23 cellular contexts compared by ENCODE assay signal in the genomic region with DNA sequence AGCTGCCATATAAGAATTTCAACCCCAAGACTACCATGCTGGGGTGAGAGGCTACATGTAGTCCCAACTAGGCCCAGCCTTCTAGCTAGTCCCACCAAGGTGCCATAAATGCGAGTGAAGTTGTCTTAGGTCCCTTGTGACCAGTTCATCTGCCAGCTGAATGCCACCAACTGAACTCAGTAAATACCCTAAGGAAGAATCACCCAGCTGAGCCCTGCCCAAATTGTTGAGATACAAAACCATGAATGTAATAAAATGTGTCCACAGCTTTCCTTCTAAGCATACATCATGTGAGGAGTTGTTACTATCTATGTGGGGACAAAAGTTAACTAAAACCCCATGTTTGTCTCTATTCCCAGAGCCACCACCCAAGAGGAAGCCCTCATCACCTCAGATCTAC.
"Had no signal": no experiment of that assay in that cellular context is flagged by ENCODE, and none has a peak within 500 bp of the region (broad histone marks: within the 10 kb centered on the region; RNA-seq: fewer than 3 reads in every experiment).

No MANE protein-coding gene starts in this region.

- H3K36me3 ChIP-seq: cardiac muscle cell, pancreas had no signal

- ATAC-seq: activated CD4-positive, alpha-beta T cell treated with anti-CD3 and anti-CD28 coated beads for 36 hours; activated T-cell treated with anti-CD3 and anti-CD28 coated beads, Interleukin-2, amount 50 U/mL, for 72 hours; foreskin keratinocyte; left lung; natural killer cell treated with Interleukin-12 subunit alpha and Interleukin-12 subunit beta and Interleukin-15 and Interleukin-18, amount 100 ng/mL, for 72 hours; pancreas; psoas muscle; right cardiac atrium had no signal

- H3K4me3 ChIP-seq: cardiac muscle cell, left lung, lung, pancreas, psoas muscle, skin epidermis had no signal

- H3K4me1 ChIP-seq: foreskin keratinocyte, psoas muscle had no signal

- H3K27me3 ChIP-seq: cardiac muscle cell, foreskin keratinocyte, left lung, pancreas had no signal

- H3K27ac ChIP-seq: cardiac muscle cell, foreskin keratinocyte, pancreas, psoas muscle had no signal

- H3K9me3 ChIP-seq: pancreas had no signal

- DNase-seq: activated B cell treated with CpG ODN at 0.5 μM for 24 hours; activated CD4-positive, alpha-beta memory T cell treated with anti-CD3 and anti-CD28 coated beads for 36 hours; activated CD4-positive, alpha-beta T cell treated with anti-CD3 and anti-CD28 coated beads for 36 hours; activated effector memory CD4-positive, alpha-beta T cell treated with Interleukin-2 at 50 U/mL for 16 hours; activated naive CD4-positive, alpha-beta T cell treated with anti-CD3 and anti-CD28 coated beads for 36 hours; activated naive CD8-positive, alpha-beta T cell treated with anti-CD3 and anti-CD28 coated beads, Interleukin-2, amount 10 ng/mL, durations not matched to agents 7 days and 5 days; activated T-cell treated with anti-CD3 and anti-CD28 coated beads, Interleukin-2, amount 50 U/mL, for 72 hours; amniotic stem cell; effector CD4-positive, alpha-beta T cell; foreskin keratinocyte; glutamatergic neuron; hippocampal formation; kidney glomerular epithelial cell; left lung; pancreas; psoas muscle; right cardiac atrium; stimulated activated CD4-positive, alpha-beta T cell treated with anti-CD3 and anti-CD28 coated beads, Interleukin-1b, Interleukin-23, amount 100 ng/mL, for 48 hours; T1000 had no signal
